ENCODE assay signal across 17 cellular contexts in genomic region chr3:50265988-50266387, GRCh38. TPM values are rescaled to one million over a fixed set of nuclear protein-coding genes. Genes with fewer than 3 reads are reported as not detected.
DNase-seq lines count a peak whose midpoint lies in the region; ATAC-seq and TF ChIP-seq lines count a peak whose summit lies in the region.
"Had no signal": no experiment of that assay in that cellular context is flagged by ENCODE, and none has a peak within 500 bp of the region (broad histone marks: within the 10 kb centered on the region; RNA-seq: fewer than 3 reads in every experiment).

No MANE protein-coding gene starts in this region.

- WGBS in prostate gland = 69% methylated on average over 6 of the region's 6 CpGs

- H3K4me3 Mint-ChIP-seq in glutamatergic neuron (ENCODE audit: unreplicated experiment) = peak overlapping the region; percentile 42
- H3K4me3 Mint-ChIP-seq in activated CD8-positive, alpha-beta T cell treated with anti-CD3 and anti-CD28 coated beads for 36 hours = no peak overlapping the region
- H3K4me3 Mint-ChIP-seq: activated CD4-positive, alpha-beta T cell treated with anti-CD3 and anti-CD28 coated beads, Interleukin-2, amount 10 ng/mL, durations not matched to agents 7 days and 5 days; T-helper 1 cell treated with Interleukin-12 subunit alpha and Interleukin-12 subunit beta and Interleukin-4 antibody, amounts not matched to agents 30 μg/mL and 1 μg/mL, for 36 hours had no signal

- POLR2A ChIA-PET in A673 (lab: Charles Lee; ENCODE audit: low non-redundant PET) = no interaction called here
- POLR2A ChIA-PET in activated CD8-positive, alpha-beta T cell treated with anti-CD3 and anti-CD28 coated beads for 36 hours (lab: Charles Lee) = interaction anchor here (2.4 to 3.3 kb wide), 2 partner anchors 19 to 39 kb away, joined by 9 to 10 read pairs; no protein-coding TSS in a partner anchor

- CTCF ChIA-PET in A673 (lab: Charles Lee) = no interaction called here
- CTCF ChIA-PET in activated CD8-positive, alpha-beta T cell treated with anti-CD3 and anti-CD28 coated beads for 36 hours (lab: Charles Lee) = interaction anchor here (1.5 to 3.3 kb wide), 4 partner anchors 9 to 75 kb away, joined by 3 to 16 read pairs (median 9); partner anchors contain the start of gene GNAT1

- intact Hi-C loops in Right ventricle myocardium inferior (cut with DNase I) = no loop called here
- intact Hi-C loops in prostate gland (cut with DNase I) = no loop called here
- intact Hi-C loops in A673 (cut with micrococcal nuclease; ENCODE audit: unreplicated experiment) = loop anchor here (10.0 kb wide), 1 partner anchor 141 kb away; no protein-coding TSS in a partner anchor
- intact Hi-C loops in activated CD8-positive, alpha-beta T cell treated with anti-CD3 and anti-CD28 coated beads for 36 hours (cut with micrococcal nuclease) = no loop called here

- ATAC-seq in Right ventricle myocardium inferior = no peak
- no peak for ATAC-seq in activated CD8-positive, alpha-beta T cell treated with anti-CD3 and anti-CD28 coated beads for 36 hours

- peaks cover 8% of the 10 kb centered on the region for H3K9me3 Mint-ChIP-seq in glutamatergic neuron (ENCODE audit: unreplicated experiment)
- no peaks in the 10 kb centered on the region for H3K9me3 Mint-ChIP-seq in activated CD8-positive, alpha-beta T cell treated with anti-CD3 and anti-CD28 coated beads for 36 hours
- H3K9me3 Mint-ChIP-seq: activated CD4-positive, alpha-beta T cell treated with anti-CD3 and anti-CD28 coated beads, Interleukin-2, amount 10 ng/mL, durations not matched to agents 7 days and 5 days; T-helper 1 cell treated with Interleukin-12 subunit alpha and Interleukin-12 subunit beta and Interleukin-4 antibody, amounts not matched to agents 30 μg/mL and 1 μg/mL, for 36 hours had no signal

- no peak for DNase-seq in right atrium auricular region (ENCODE audit: low spot score)
- DNase-seq in Right ventricle myocardium inferior (ENCODE audit: missing footprints) = no peak
- DNase-seq in glutamatergic neuron = no peak
- DNase-seq in prostate gland (ENCODE audit: low spot score) = no peak
- DNase-seq in A673 (ENCODE audit: low spot score) = no peak
- no peak for DNase-seq in Kasumi-1 (lab: John Stamatoyannopoulos, UW)
- DNase-seq in stimulated activated CD4-positive, alpha-beta T cell treated with anti-CD3 and anti-CD28 coated beads, Interleukin-4, amount 100 ng/mL, for 1 hour = no peak
- no peak for DNase-seq in activated CD8-positive, alpha-beta T cell treated with anti-CD3 and anti-CD28 coated beads for 36 hours
- DNase-seq: activated CD4-positive, alpha-beta T cell treated with anti-CD3 and anti-CD28 coated beads, Interleukin-2, amount 10 ng/mL, durations not matched to agents 7 days and 5 days; activated effector memory CD4-positive, alpha-beta T cell treated with anti-CD3 and anti-CD28 coated beads, Interleukin-2, amount 50 U/mL, for 16 hours; DMS53; NCI-H1694 treated with DMSO at 0.1 percent for 48 hours; NCI-H82 had no signal

- BruUV-seq in A673 (replicated peaks; lab: Mats Ljungman, UMichigan) = no TSS peak

- H3K36me3 Mint-ChIP-seq in glutamatergic neuron (ENCODE audit: unreplicated experiment) = no peaks in the 10 kb centered on the region
- no peaks in the 10 kb centered on the region for H3K36me3 Mint-ChIP-seq in activated CD8-positive, alpha-beta T cell treated with anti-CD3 and anti-CD28 coated beads for 36 hours (ENCODE audit: low read depth)

- H3K9me3 ChIP-seq in right atrium auricular region (no peaks in the 10 kb centered on the region), prostate gland (no peaks in the 10 kb centered on the region), A673 (ENCODE audit: low read depth, low read length, poor library complexity, severe bottlenecking) (no peaks in the 10 kb centered on the region)

- H3K27ac ChIP-seq in right atrium auricular region = peak overlapping the region; percentile 92 to 97
- peak overlapping the region; percentile 80 to 81 for H3K27ac ChIP-seq in prostate gland
- no peak overlapping the region for H3K27ac ChIP-seq in A673 (ENCODE audit: low read depth, low read length, poor library complexity, severe bottlenecking)

- H3K36me3 ChIP-seq in right atrium auricular region = no peaks in the 10 kb centered on the region
- H3K36me3 ChIP-seq in prostate gland = no peaks in the 10 kb centered on the region
- no peaks in the 10 kb centered on the region for H3K36me3 ChIP-seq in A673 (ENCODE audit: insufficient read depth, low read length, poor library complexity, severe bottlenecking)

- peaks cover 0 to 78% of the 10 kb centered on the region in 2 donors for H3K4me1 ChIP-seq in right atrium auricular region
- peaks cover 23% of the 10 kb centered on the region for H3K4me1 ChIP-seq in prostate gland (replicated peaks)
- peaks cover 20% of the 10 kb centered on the region for H3K4me1 ChIP-seq in A673 (ENCODE audit: insufficient read depth, low read length, poor library complexity, severe bottlenecking)

- peaks cover 11% of the 10 kb centered on the region for H3K27me3 Mint-ChIP-seq in glutamatergic neuron (ENCODE audit: unreplicated experiment)
- peaks cover 15% of the 10 kb centered on the region for H3K27me3 Mint-ChIP-seq in activated CD8-positive, alpha-beta T cell treated with anti-CD3 and anti-CD28 coated beads for 36 hours

- no peak overlapping the region for H3K27ac Mint-ChIP-seq in glutamatergic neuron (ENCODE audit: unreplicated experiment)
- H3K27ac Mint-ChIP-seq in activated CD8-positive, alpha-beta T cell treated with anti-CD3 and anti-CD28 coated beads for 36 hours = no peak overlapping the region
- H3K27ac Mint-ChIP-seq: activated CD4-positive, alpha-beta T cell treated with anti-CD3 and anti-CD28 coated beads, Interleukin-2, amount 10 ng/mL, durations not matched to agents 7 days and 5 days; T-helper 1 cell treated with Interleukin-12 subunit alpha and Interleukin-12 subunit beta and Interleukin-4 antibody, amounts not matched to agents 30 μg/mL and 1 μg/mL, for 36 hours had no signal

- H3K27me3 ChIP-seq in right atrium auricular region (no peaks in the 10 kb centered on the region), prostate gland (replicated peaks; ENCODE audit: insufficient read depth) (no peaks in the 10 kb centered on the region), A673 (replicated peaks; ENCODE audit: insufficient read depth, low read depth, low read length, poor library complexity) (no peaks in the 10 kb centered on the region)

- H3K4me1 Mint-ChIP-seq in glutamatergic neuron (ENCODE audit: low read depth, unreplicated experiment) = peaks cover 9% of the 10 kb centered on the region
- no peaks in the 10 kb centered on the region for H3K4me1 Mint-ChIP-seq in activated CD8-positive, alpha-beta T cell treated with anti-CD3 and anti-CD28 coated beads for 36 hours (ENCODE audit: low read depth)
- H3K4me1 Mint-ChIP-seq: activated CD4-positive, alpha-beta T cell treated with anti-CD3 and anti-CD28 coated beads, Interleukin-2, amount 10 ng/mL, durations not matched to agents 7 days and 5 days had no signal

- H3K4me3 ChIP-seq in right atrium auricular region = peak overlapping the region in 1 of 2 donors; percentile 54
- H3K4me3 ChIP-seq in prostate gland = no peak overlapping the region
- H3K4me3 ChIP-seq in A673 (ENCODE audit: low read depth, low read length, poor library complexity, severe bottlenecking) = no peak overlapping the region

- no peak for TF ChIP-seq POLR2A in prostate gland (IDR thresholded peaks at IDR 0.05)

- TF ChIP-seq CTCF in right atrium auricular region (IDR thresholded peaks at IDR 0.05) (no peak), glutamatergic neuron (IDR thresholded peaks at IDR 0.05; ENCODE audit: partially characterized antibody, unreplicated experiment) (no peak), prostate gland (IDR thresholded peaks at IDR 0.05) (no peak), A673 (conservative IDR thresholded peaks at IDR 0.05; ENCODE audit: low read depth, low read length) (no peak)
- TF ChIP-seq CTCF in activated CD8-positive, alpha-beta T cell treated with anti-CD3 and anti-CD28 coated beads for 36 hours (IDR thresholded peaks at IDR 0.05) = no peak

RNA-seq across cellular contexts. Expression of gene SEMA3B, which starts 3.0 kb away (rescaled TPM):
- 10 to 100 TPM; 15.4 to 20.0 TPM for total RNA-seq in right atrium auricular region
- total RNA-seq in Right ventricle myocardium inferior = 19.8 TPM
- total RNA-seq in glutamatergic neuron (ENCODE audit: unreplicated experiment) = 5.4 TPM
- total RNA-seq in prostate gland = 10 to 100 TPM in 1 of 2 donors, 1 to 10 TPM in 1; 8.7 to 32.0 TPM
- 0.43 and 2.0 TPM in 2 replicates for total RNA-seq in A673 (2021)
- total RNA-seq in activated CD8-positive, alpha-beta T cell treated with anti-CD3 and anti-CD28 coated beads for 36 hours = 1 to 10 TPM; 1.6 to 2.3 TPM

RNA-seq across cellular contexts. Expression of gene LSMEM2, which starts 12.9 kb away (rescaled TPM):
- 10 to 100 TPM in 1 of 2 donors, 1 to 10 TPM in 1; 9.0 to 10.6 TPM for total RNA-seq in right atrium auricular region
- total RNA-seq in Right ventricle myocardium inferior = 29.8 TPM
- total RNA-seq in glutamatergic neuron (ENCODE audit: unreplicated experiment) = not detected
- not detected for total RNA-seq in prostate gland
- not detected in 2 replicates for total RNA-seq in A673 (2021)
- total RNA-seq in activated CD8-positive, alpha-beta T cell treated with anti-CD3 and anti-CD28 coated beads for 36 hours = not detected
- total RNA-seq: activated CD4-positive, alpha-beta T cell treated with anti-CD3 and anti-CD28 coated beads, Interleukin-2, amount 10 ng/mL, durations not matched to agents 7 days and 5 days; fibroblast of villous mesenchyme; kidney epithelial cell; subcutaneous adipose tissue had no signal

RNA-seq across cellular contexts. Expression of gene IFRD2, which starts 26.2 kb away (rescaled TPM):
- total RNA-seq in right atrium auricular region (10 to 100 TPM; 51.0 to 58.5 TPM), Right ventricle myocardium inferior (69.4 TPM), glutamatergic neuron (ENCODE audit: unreplicated experiment) (38.2 TPM), prostate gland (10 to 100 TPM; 93.0 to 99.9 TPM), A673 (2021) (62.2 and 77.4 TPM in 2 replicates)
- 100 to 1,000 TPM; 132 to 133 TPM for total RNA-seq in activated CD8-positive, alpha-beta T cell treated with anti-CD3 and anti-CD28 coated beads for 36 hours

RNA-seq across cellular contexts. Expression of gene GNAI2, which starts 30.0 kb away (rescaled TPM):
- total RNA-seq in right atrium auricular region (100 to 1,000 TPM in 1 of 2 donors, 10 to 100 TPM in 1; 72.1 to 127 TPM), Right ventricle myocardium inferior (153 TPM), glutamatergic neuron (ENCODE audit: unreplicated experiment) (297 TPM), prostate gland (100 to 1,000 TPM; 118 to 301 TPM), A673 (2021) (115 and 124 TPM in 2 replicates)
- 100 to 1,000 TPM; 238 to 242 TPM for total RNA-seq in activated CD8-positive, alpha-beta T cell treated with anti-CD3 and anti-CD28 coated beads for 36 hours

RNA-seq across cellular contexts. Expression of gene HYAL3, which starts 33.2 kb away (rescaled TPM):
- 1 to 10 TPM in 1 of 2 donors, under 1 TPM in 1; 0.74 to 3.5 TPM for total RNA-seq in right atrium auricular region
- 1.4 TPM for total RNA-seq in Right ventricle myocardium inferior
- 6.9 TPM for total RNA-seq in glutamatergic neuron (ENCODE audit: unreplicated experiment)
- total RNA-seq in prostate gland = 10 to 100 TPM in 1 of 2 donors, 1 to 10 TPM in 1; 4.1 to 10.7 TPM
- total RNA-seq in A673 (2021) = 3.0 and 3.7 TPM in 2 replicates
- 1 to 10 TPM; 3.3 to 4.1 TPM for total RNA-seq in activated CD8-positive, alpha-beta T cell treated with anti-CD3 and anti-CD28 coated beads for 36 hours

Comparison
In these comparisons a context has a peak if more than half of its experiments do, and no peak if none do; other contexts are left out.
1. RNA of gene LSMEM2, which starts 12.9 kb away (total RNA-seq): 29.8 TPM in Right ventricle myocardium inferior (single experiment) and 9.0 to 10.6 TPM in right atrium auricular region; not detected in prostate gland, not detected in glutamatergic neuron (single experiment), not detected in A673 and not detected in activated CD8-positive, alpha-beta T cell treated with anti-CD3 and anti-CD28 coated beads for 36 hours; every median in the first group is over 4 times any median in the second.